ENCODE assay signal across 15 cellular contexts in genomic region chr17:80609757-80610156, GRCh38.
"Had no signal": no experiment of that assay in that cellular context is flagged by ENCODE, and none has a peak within 500 bp of the region (broad histone marks: within the 10 kb centered on the region; RNA-seq: fewer than 3 reads in every experiment).

No MANE protein-coding gene starts in this region.

- DNase-seq: cortex of kidney; effector CD8-positive, alpha-beta T cell; foreskin melanocyte; head of caudate nucleus; sigmoid colon; stimulated activated CD4-positive, alpha-beta T cell treated with anti-CD3 and anti-CD28 coated beads, Interleukin-2, amount 100 ng/mL, for 24 hours; stimulated activated naive CD4-positive, alpha-beta T cell; T-cell; upper lobe of right lung had no signal

- H3K36me3 ChIP-seq: prostate gland, sigmoid colon, suprapubic skin, upper lobe of right lung had no signal

- H3K4me3 Mint-ChIP-seq: memory B cell, nephron had no signal

- H3K27ac ChIP-seq: prostate gland, sigmoid colon, SK-N-MC, suprapubic skin, upper lobe of right lung had no signal

- H3K27ac Mint-ChIP-seq: memory B cell, nephron, T-cell had no signal

- H3K9me3 ChIP-seq: prostate gland, sigmoid colon, suprapubic skin, upper lobe of right lung had no signal

- H3K27me3 ChIP-seq: sigmoid colon, suprapubic skin, upper lobe of right lung had no signal

- H3K4me1 ChIP-seq: prostate gland, sigmoid colon, suprapubic skin, upper lobe of right lung had no signal

- H3K27me3 Mint-ChIP-seq: memory B cell, T-cell had no signal

- ATAC-seq: left lobe of liver, T-cell, upper lobe of right lung had no signal

- H3K4me3 ChIP-seq: prostate gland, sigmoid colon, SK-N-MC, suprapubic skin, upper lobe of right lung had no signal

- H3K9me3 Mint-ChIP-seq: memory B cell, nephron, T-cell had no signal
